8 cellular contexts compared by ENCODE assay signal in the genomic region with DNA sequence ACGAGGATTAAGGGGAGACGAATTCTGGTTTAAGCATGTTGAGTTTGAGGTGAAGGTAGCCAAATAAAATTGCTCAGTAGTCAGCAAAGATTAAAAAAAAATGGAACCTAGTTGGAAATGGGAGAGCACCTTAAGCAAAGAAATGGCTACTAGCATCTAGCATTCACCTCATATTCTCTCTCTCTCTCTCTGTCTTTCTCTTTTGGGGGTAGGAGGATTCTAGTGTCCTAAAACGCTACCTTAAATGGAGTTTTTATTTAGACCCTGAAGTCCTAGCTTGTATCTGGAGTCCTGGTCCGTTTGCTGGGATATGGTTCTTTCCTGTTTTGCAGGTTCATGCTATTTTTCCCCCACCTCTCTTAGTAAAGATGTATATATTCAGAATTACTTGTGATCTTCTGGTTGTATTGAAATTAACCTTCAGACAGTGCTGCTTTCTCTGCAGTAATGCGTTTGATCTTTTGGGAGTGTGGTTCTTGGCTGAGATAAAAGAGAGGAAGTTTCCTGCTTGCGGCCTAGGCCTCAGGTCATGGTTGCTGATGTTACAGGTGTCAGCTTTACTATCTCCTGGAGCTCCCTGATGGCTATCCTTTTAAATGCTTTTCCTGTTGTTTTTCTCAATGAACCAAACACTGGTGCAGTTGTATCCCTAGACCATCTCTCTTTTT. TPM values are rescaled to one million over a fixed set of nuclear protein-coding genes. Genes with fewer than 3 reads are reported as not detected.
DNase-seq lines count a peak whose midpoint lies in the region; ATAC-seq and TF ChIP-seq lines count a peak whose summit lies in the region.
"Had no signal": no experiment of that assay in that cellular context is flagged by ENCODE, and none has a peak within 500 bp of the region (broad histone marks: within the 10 kb centered on the region; RNA-seq: fewer than 3 reads in every experiment).

No MANE protein-coding gene starts in this region.

- peaks cover 83% of the 10 kb centered on the region for H3K4me1 Mint-ChIP-seq in activated naive CD4-positive, alpha-beta T cell treated with anti-CD3 and anti-CD28 coated beads for 36 hours (ENCODE audit: low read depth)
- H3K4me1 Mint-ChIP-seq in natural killer cell treated with Interleukin-12 subunit alpha and Interleukin-12 subunit beta and Interleukin-15 and Interleukin-18, amount 100 ng/mL, for 72 hours (ENCODE audit: low read depth in 2 of 2), result peaks cover 79 to 80% of the 10 kb centered on the region in 2 donors

- H3K27me3 ChIP-seq in DND-41 (ENCODE audit: insufficient read depth, low read length, poor library complexity) (no peaks in the 10 kb centered on the region), OCI-LY3 (ENCODE audit: low read depth, low read length) (no peaks in the 10 kb centered on the region)

- TF ChIP-seq CTCF in DND-41 (IDR thresholded peaks at IDR 0.05; ENCODE audit: borderline replicate concordance, extremely low read depth, low read length, poor library complexity, severe bottlenecking), result no peak
- no peak for TF ChIP-seq CTCF in OCI-LY3 (IDR thresholded peaks at IDR 0.05; ENCODE audit: low read depth, low read length)

- H3K36me3 ChIP-seq in DND-41 (ENCODE audit: insufficient read depth, low read length) (no peaks in the 10 kb centered on the region), OCI-LY3 (replicated peaks; ENCODE audit: low read depth, low read length) (no peaks in the 10 kb centered on the region)

- no peaks in the 10 kb centered on the region for H3K36me3 Mint-ChIP-seq in activated naive CD4-positive, alpha-beta T cell treated with anti-CD3 and anti-CD28 coated beads for 36 hours (ENCODE audit: low read depth)
- peaks cover 17% of the 10 kb centered on the region for H3K36me3 Mint-ChIP-seq in natural killer cell treated with Interleukin-12 subunit alpha and Interleukin-12 subunit beta and Interleukin-15 and Interleukin-18, amount 100 ng/mL, for 72 hours

- in situ Hi-C loops in ACHN (cut with HindIII; ENCODE audit: low pct_ligation_motif_present, low pct_unique_long_range_greater_than_20kb, low sequenced_read_pairs), result no loop called here

- CTCF ChIA-PET in activated naive CD4-positive, alpha-beta T cell treated with anti-CD3 and anti-CD28 coated beads for 36 hours (lab: Charles Lee), result interaction anchor here (1.0 to 1.9 kb wide), 3 partner anchors 9 to 85 kb away, joined by 3 to 7 read pairs (median 4); no protein-coding TSS in a partner anchor

- ATAC-seq in DND-41 (ENCODE audit: insufficient read depth, low read depth), result peak; percentile 97
- ATAC-seq in natural killer cell treated with Interleukin-12 subunit alpha and Interleukin-12 subunit beta and Interleukin-15 and Interleukin-18, amount 100 ng/mL, for 72 hours, result peak in 1 of 2 donors; percentile 56

- peak overlapping the region; percentile 73 for H3K27ac Mint-ChIP-seq in activated naive CD4-positive, alpha-beta T cell treated with anti-CD3 and anti-CD28 coated beads for 36 hours
- H3K27ac Mint-ChIP-seq in natural killer cell treated with Interleukin-12 subunit alpha and Interleukin-12 subunit beta and Interleukin-15 and Interleukin-18, amount 100 ng/mL, for 72 hours, result peak overlapping the region; percentile 70 to 80

- intact Hi-C loops in activated naive CD4-positive, alpha-beta T cell treated with anti-CD3 and anti-CD28 coated beads for 36 hours (cut with micrococcal nuclease), result loop anchor here (1.0 to 10.0 kb wide), 5 partner anchors 9 to 318 kb away; partner anchors contain the start of gene ANKS6

- H3K4me3 Mint-ChIP-seq in activated naive CD4-positive, alpha-beta T cell treated with anti-CD3 and anti-CD28 coated beads for 36 hours, result peak overlapping the region; percentile 57
- H3K4me3 Mint-ChIP-seq in natural killer cell treated with Interleukin-12 subunit alpha and Interleukin-12 subunit beta and Interleukin-15 and Interleukin-18, amount 100 ng/mL, for 72 hours, result peak overlapping the region; percentile 87

- H3K27ac ChIP-seq in DND-41 (ENCODE audit: low read length), result peak overlapping the region; percentile 70
- H3K27ac ChIP-seq in OCI-LY3 (ENCODE audit: low read length), result no peak overlapping the region

- H4K20me1 ChIP-seq in DND-41 (ENCODE audit: insufficient read depth, low read length) (peaks cover 37% of the 10 kb centered on the region; the same call in 1 of the 2 replicates), OCI-LY3 (ENCODE audit: insufficient read depth, low read length) (peaks cover 14% of the 10 kb centered on the region)

- DNase-seq in DND-41 (peak; percentile 76), ACHN (no peak), NCI-H2081 treated with DMSO at 0.1 percent for 48 hours (lab: John Stamatoyannopoulos, UW) (no peak), NCI-H2227 treated with DMSO at 0.1 percent for 48 hours (lab: John Stamatoyannopoulos, UW) (no peak)
- peak; percentile 58 for DNase-seq in activated naive CD4-positive, alpha-beta T cell treated with anti-CD3 and anti-CD28 coated beads for 36 hours
- DNase-seq in natural killer cell treated with Interleukin-12 subunit alpha and Interleukin-12 subunit beta and Interleukin-15 and Interleukin-18, amount 100 ng/mL, for 72 hours (ENCODE audit: low spot score), result no peak
- DNase-seq: NCI-H1694 had no signal

- H3K9me3 ChIP-seq in DND-41 (ENCODE audit: insufficient read depth, low read length, severe bottlenecking) (no peaks in the 10 kb centered on the region), OCI-LY3 (ENCODE audit: insufficient read depth, low read length) (no peaks in the 10 kb centered on the region)

- peak overlapping the region in 1 of 2 experiments; percentile 20; a peak in 2 of 4 replicates for H3K4me3 ChIP-seq in DND-41 (ENCODE audit: low read depth in 1 of 2, low read length in 2 of 2)
- H3K4me3 ChIP-seq in OCI-LY3 (ENCODE audit: low read length), result no peak overlapping the region

- no peaks in the 10 kb centered on the region for H3K9me3 Mint-ChIP-seq in activated naive CD4-positive, alpha-beta T cell treated with anti-CD3 and anti-CD28 coated beads for 36 hours
- no peaks in the 10 kb centered on the region for H3K9me3 Mint-ChIP-seq in natural killer cell treated with Interleukin-12 subunit alpha and Interleukin-12 subunit beta and Interleukin-15 and Interleukin-18, amount 100 ng/mL, for 72 hours

- H2AFZ ChIP-seq in DND-41 (ENCODE audit: low read depth, low read length), result no peak overlapping the region
- no peak overlapping the region for H2AFZ ChIP-seq in OCI-LY3 (ENCODE audit: low read depth, low read length)

- H3K4me2 ChIP-seq in DND-41 (ENCODE audit: insufficient read depth, low read length) (peak overlapping the region; percentile 53), OCI-LY3 (ENCODE audit: low read length) (peak overlapping the region; percentile 29)

- H3K4me1 ChIP-seq in DND-41 (ENCODE audit: insufficient read depth, low read length) (peaks cover 67% of the 10 kb centered on the region), OCI-LY3 (ENCODE audit: low read length) (peaks cover 14% of the 10 kb centered on the region)

- no peaks in the 10 kb centered on the region for H3K27me3 Mint-ChIP-seq in activated naive CD4-positive, alpha-beta T cell treated with anti-CD3 and anti-CD28 coated beads for 36 hours (ENCODE audit: low read depth)
- no peaks in the 10 kb centered on the region for H3K27me3 Mint-ChIP-seq in natural killer cell treated with Interleukin-12 subunit alpha and Interleukin-12 subunit beta and Interleukin-15 and Interleukin-18, amount 100 ng/mL, for 72 hours

- H3K9ac ChIP-seq in DND-41 (ENCODE audit: low read depth, low read length) (peak overlapping the region; percentile 24), OCI-LY3 (ENCODE audit: low read length) (no peak overlapping the region)

- peaks cover 78% of the 10 kb centered on the region for H3K79me2 ChIP-seq in DND-41 (ENCODE audit: insufficient read depth, low read length)
- H3K79me2 ChIP-seq in OCI-LY3 (ENCODE audit: low read length), result peaks cover 89% of the 10 kb centered on the region

RNA-seq across cellular contexts. Expression of gene TGFBR1, which starts 8.0 kb away (rescaled TPM):
- total RNA-seq in activated naive CD4-positive, alpha-beta T cell treated with anti-CD3 and anti-CD28 coated beads for 36 hours, result 10 to 100 TPM; 13.7 to 16.9 TPM
- 100 to 1,000 TPM in 1 of 2 donors, 10 to 100 TPM in 1; 62.7 to 105 TPM for total RNA-seq in natural killer cell treated with Interleukin-12 subunit alpha and Interleukin-12 subunit beta and Interleukin-15 and Interleukin-18, amount 100 ng/mL, for 72 hours

Comparison
In these comparisons a context has a peak if more than half of its experiments do, and no peak if none do; other contexts are left out.
1. DNase-seq: peak in DND-41 (single experiment) and activated naive CD4-positive, alpha-beta T cell treated with anti-CD3 and anti-CD28 coated beads for 36 hours (single experiment); none in natural killer cell treated with Interleukin-12 subunit alpha and Interleukin-12 subunit beta and Interleukin-15 and Interleukin-18, amount 100 ng/mL, for 72 hours (single experiment), ACHN (single experiment), NCI-H2081 treated with DMSO at 0.1 percent for 48 hours (single experiment) and NCI-H2227 treated with DMSO at 0.1 percent for 48 hours (single experiment).